8 cellular contexts compared by ENCODE assay signal in the genomic region with DNA sequence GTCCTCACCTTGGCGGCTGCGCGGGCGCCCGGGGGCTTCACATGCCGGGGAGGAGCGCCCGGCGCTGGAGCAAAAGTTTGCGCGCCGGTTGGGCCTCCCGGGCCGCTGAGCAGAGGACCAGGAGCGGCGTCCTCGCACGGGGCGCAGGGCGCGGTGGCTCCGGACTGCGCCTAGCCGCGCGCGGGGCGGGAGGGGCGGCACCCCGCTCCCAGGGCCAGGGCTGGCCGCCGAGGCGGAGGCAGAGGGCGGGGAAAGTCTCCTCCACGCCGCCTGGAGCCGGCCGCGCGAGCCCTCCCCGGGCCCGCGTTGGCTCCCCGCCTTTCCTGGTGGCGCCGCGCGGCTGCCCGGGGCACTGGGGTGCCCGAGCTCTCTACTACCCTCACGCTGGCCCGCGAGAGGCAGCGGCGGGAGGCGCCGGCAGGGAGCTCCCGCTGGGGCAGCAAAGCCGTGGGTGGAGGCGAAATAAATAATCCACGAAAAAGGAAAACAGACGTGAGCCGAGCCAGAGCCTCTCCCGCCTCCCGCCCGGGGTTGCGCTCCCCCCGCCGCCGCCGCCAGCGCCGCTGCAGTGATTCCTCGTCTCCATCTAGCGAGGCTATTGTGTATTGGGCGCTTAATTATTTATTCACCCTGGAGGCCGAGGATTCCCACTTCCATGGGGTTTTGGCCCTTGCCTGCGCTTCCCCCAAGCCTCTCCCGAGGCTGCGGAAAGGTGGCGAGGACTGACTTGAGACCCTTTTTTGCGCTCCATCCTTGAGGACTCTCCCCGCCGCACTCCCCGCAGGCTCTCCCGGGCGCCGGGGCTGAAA. TPM values are rescaled to one million over a fixed set of nuclear protein-coding genes. Genes with fewer than 3 reads are reported as not detected.
A peak's percentile ranks its signal among the peaks of the same experiment; 100 is the strongest.
DNase-seq lines count a peak whose midpoint lies in the region; ATAC-seq and TF ChIP-seq lines count a peak whose summit lies in the region.

No MANE protein-coding gene starts in this region.

- peaks cover 2% of the 10 kb centered on the region for H3K4me1 Mint-ChIP-seq in activated CD4-positive, alpha-beta T cell treated with anti-CD3 and anti-CD28 coated beads, Interleukin-2, amount 10 ng/mL, durations not matched to agents 24 days and 14 days

- intact Hi-C loops in esophagus squamous epithelium (cut with DNase I) = no loop called here
- intact Hi-C loops in activated CD4-positive, alpha-beta T cell treated with anti-CD3 and anti-CD28 coated beads, Interleukin-2, amount 10 ng/mL, durations not matched to agents 24 days and 14 days (cut with micrococcal nuclease) = no loop called here

- TF ChIP-seq POLR2A in esophagus squamous epithelium (IDR thresholded peaks at IDR 0.05) = peak in 2 of 4 donors; percentile 49 to 72

- no peak overlapping the region for H3K4me3 Mint-ChIP-seq in activated CD4-positive, alpha-beta T cell treated with anti-CD3 and anti-CD28 coated beads, Interleukin-2, amount 10 ng/mL, durations not matched to agents 24 days and 14 days

- peak in 4 of 6 experiments; percentile 12 to 26 (median 21) for TF ChIP-seq CTCF in esophagus squamous epithelium (IDR thresholded peaks at IDR 0.05)

- H3K4me1 ChIP-seq in esophagus squamous epithelium (peaks cover 4 to 52% (median 10%) of the 10 kb centered on the region in 3 donors), muscle layer of duodenum (ENCODE audit: control insufficient read depth in 1 of 2, insufficient read depth in 2 of 2, low read length in 2 of 2) (peaks cover 5 to 34% of the 10 kb centered on the region in 2 donors)

- DNase-seq in DMS79 treated with DMSO at 0.1 percent for 48 hours (lab: John Stamatoyannopoulos, UW) (peak; percentile 86), NCI-H446 treated with DMSO at 0.1 percent for 48 hours (lab: John Stamatoyannopoulos, UW) (peak; percentile 9), esophagus squamous epithelium (lab: John Stamatoyannopoulos, UW) (no peak), HT-29 (ENCODE audit: low spot score) (no peak)
- no peak for DNase-seq in activated CD4-positive, alpha-beta T cell treated with anti-CD3 and anti-CD28 coated beads, Interleukin-2, amount 10 ng/mL, durations not matched to agents 24 days and 14 days

- 7% methylated on average over 30 of the region's 88 CpGs; no CpG with 5 or more reads in 1 of the 2 donors for WGBS in esophagus squamous epithelium, 2 donors

- H3K36me3 ChIP-seq in esophagus squamous epithelium (no peaks in the 10 kb centered on the region), muscle layer of duodenum (ENCODE audit: control insufficient read depth in 1 of 2, insufficient read depth in 2 of 2, low read length in 2 of 2) (no peaks in the 10 kb centered on the region)

- no peaks in the 10 kb centered on the region for H3K9me3 ChIP-seq in esophagus squamous epithelium
- no peaks in the 10 kb centered on the region for H3K9me3 ChIP-seq in muscle layer of duodenum (ENCODE audit: control insufficient read depth in 1 of 2, low read length in 2 of 2)

- H3K27ac Mint-ChIP-seq in activated CD4-positive, alpha-beta T cell treated with anti-CD3 and anti-CD28 coated beads, Interleukin-2, amount 10 ng/mL, durations not matched to agents 24 days and 14 days = no peak overlapping the region

- peak overlapping the region; percentile 65 to 89 (median 80) for H3K27ac ChIP-seq in esophagus squamous epithelium
- H3K27ac ChIP-seq in muscle layer of duodenum (ENCODE audit: low read length) = no peak overlapping the region

- H3K4me3 ChIP-seq in esophagus squamous epithelium (peak overlapping the region; percentile 49 to 73 (median 56)), muscle layer of duodenum (ENCODE audit: low read depth in 1 of 2, low read length in 2 of 2) (peak overlapping the region; percentile 60 to 89)

- H3K9me3 Mint-ChIP-seq in activated CD4-positive, alpha-beta T cell treated with anti-CD3 and anti-CD28 coated beads, Interleukin-2, amount 10 ng/mL, durations not matched to agents 24 days and 14 days = no peaks in the 10 kb centered on the region

- peaks cover 58% of the 10 kb centered on the region for H3K27me3 Mint-ChIP-seq in activated CD4-positive, alpha-beta T cell treated with anti-CD3 and anti-CD28 coated beads, Interleukin-2, amount 10 ng/mL, durations not matched to agents 24 days and 14 days

- H3K36me3 Mint-ChIP-seq in activated CD4-positive, alpha-beta T cell treated with anti-CD3 and anti-CD28 coated beads, Interleukin-2, amount 10 ng/mL, durations not matched to agents 24 days and 14 days (ENCODE audit: low read depth) = no peaks in the 10 kb centered on the region

- ATAC-seq in HG03135 (IDR thresholded peaks at IDR 0.05; ENCODE audit: unreplicated experiment) (no peak), HG03039 (IDR thresholded peaks at IDR 0.05; ENCODE audit: unreplicated experiment) (no peak)

- H3K27me3 ChIP-seq in esophagus squamous epithelium = peaks cover 0 to 48% (median 0%) of the 10 kb centered on the region in 4 donors
- peaks cover 3% of the 10 kb centered on the region for H3K27me3 ChIP-seq in muscle layer of duodenum (ENCODE audit: low read depth, low read length)

RNA-seq across cellular contexts. Expression of a gene that starts 0.5 kb away (rescaled TPM):
- 1 to 10 TPM; 1.0 to 5.0 (median 1.3) TPM for total RNA-seq in esophagus squamous epithelium
- not detected in 2 replicates for total RNA-seq in HT-29 (2014; rRNA removed; shearing (Covaris generic))
- not detected in 2 replicates for total RNA-seq in activated CD4-positive, alpha-beta T cell treated with anti-CD3 and anti-CD28 coated beads, Interleukin-2, amount 10 ng/mL, durations not matched to agents 24 days and 14 days

Comparison
In these comparisons a context has a peak if more than half of its experiments do, and no peak if none do; other contexts are left out.
1. DNase-seq: peak in DMS79 treated with DMSO at 0.1 percent for 48 hours (single experiment) and NCI-H446 treated with DMSO at 0.1 percent for 48 hours (single experiment); none in esophagus squamous epithelium (single experiment), HT-29 (single experiment) and activated CD4-positive, alpha-beta T cell treated with anti-CD3 and anti-CD28 coated beads, Interleukin-2, amount 10 ng/mL, durations not matched to agents 24 days and 14 days (single experiment).